ENCODE assay signal across 1 cellular context in the genomic region with DNA sequence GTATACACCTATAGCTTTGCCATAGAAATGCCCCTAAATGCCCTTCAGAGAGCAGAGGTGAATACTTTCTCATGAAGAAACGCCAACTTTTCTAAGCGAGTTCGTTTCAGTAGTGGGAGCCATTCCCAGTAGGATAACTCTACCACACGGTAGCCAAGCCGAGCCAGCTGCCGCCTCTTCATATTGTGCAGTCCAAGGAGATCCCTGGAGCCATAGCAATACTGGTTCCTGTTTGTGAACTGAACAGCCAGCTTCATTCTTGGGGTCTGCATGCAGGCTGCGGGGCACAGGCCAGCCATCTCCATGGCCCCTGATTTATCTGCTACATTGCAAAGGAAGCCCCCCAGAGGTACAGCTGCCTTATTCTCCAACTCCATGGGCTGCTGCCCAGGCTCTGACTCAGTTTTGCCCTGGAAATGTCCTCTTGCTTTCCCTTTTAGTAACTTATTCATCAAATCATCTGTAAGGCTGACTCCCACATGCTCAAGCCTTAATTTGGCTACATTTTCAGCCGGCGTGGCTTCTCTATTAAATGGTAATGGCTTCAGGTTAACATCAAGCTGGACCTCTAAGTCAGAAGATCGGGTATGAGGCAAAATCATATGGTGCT.
TF ChIP-seq lines count a peak whose summit lies in the region.

No MANE protein-coding gene starts in this region.

TF ChIP-seq in IMR-90, 13 proteins besides CTCF, POLR2A, EP300 and RAD21:
- TF ChIP-seq RCOR1 (IDR thresholded peaks at IDR 0.05; ENCODE audit: insufficient replicate concordance, low read length) (no peak), BHLHE40 (IDR thresholded peaks at IDR 0.05; ENCODE audit: low read depth, low read length) (no peak), MAFK (IDR thresholded peaks at IDR 0.05; ENCODE audit: low read depth, low read length) (no peak), FOS (IDR thresholded peaks at IDR 0.05; ENCODE audit: low read depth, low read length) (no peak), CHD1 (IDR thresholded peaks at IDR 0.05; ENCODE audit: low read depth, low read length) (no peak), CEBPB (IDR thresholded peaks at IDR 0.05; ENCODE audit: low read depth, low read length) (no peak), SMC3 (IDR thresholded peaks at IDR 0.05; ENCODE audit: low read depth, low read length) (no peak), NFE2L2 (IDR thresholded peaks at IDR 0.05; ENCODE audit: low read depth, low read length) (no peak), MAZ (IDR thresholded peaks at IDR 0.05; ENCODE audit: borderline replicate concordance, low read depth, low read length) (no peak), MXI1 (IDR thresholded peaks at IDR 0.05; ENCODE audit: borderline replicate concordance, low read depth, low read length) (no peak), RFX5 (IDR thresholded peaks at IDR 0.05; ENCODE audit: low read depth, low read length) (no peak)
- TF ChIP-seq, protein P1, sequence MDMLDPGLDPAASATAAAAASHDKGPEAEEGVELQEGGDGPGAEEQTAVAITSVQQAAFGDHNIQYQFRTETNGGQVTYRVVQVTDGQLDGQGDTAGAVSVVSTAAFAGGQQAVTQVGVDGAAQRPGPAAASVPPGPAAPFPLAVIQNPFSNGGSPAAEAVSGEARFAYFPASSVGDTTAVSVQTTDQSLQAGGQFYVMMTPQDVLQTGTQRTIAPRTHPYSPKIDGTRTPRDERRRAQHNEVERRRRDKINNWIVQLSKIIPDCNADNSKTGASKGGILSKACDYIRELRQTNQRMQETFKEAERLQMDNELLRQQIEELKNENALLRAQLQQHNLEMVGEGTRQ (IDR thresholded peaks at IDR 0.05; ENCODE audit: low read depth, low read length), result no peak
- TF ChIP-seq, protein P2, sequence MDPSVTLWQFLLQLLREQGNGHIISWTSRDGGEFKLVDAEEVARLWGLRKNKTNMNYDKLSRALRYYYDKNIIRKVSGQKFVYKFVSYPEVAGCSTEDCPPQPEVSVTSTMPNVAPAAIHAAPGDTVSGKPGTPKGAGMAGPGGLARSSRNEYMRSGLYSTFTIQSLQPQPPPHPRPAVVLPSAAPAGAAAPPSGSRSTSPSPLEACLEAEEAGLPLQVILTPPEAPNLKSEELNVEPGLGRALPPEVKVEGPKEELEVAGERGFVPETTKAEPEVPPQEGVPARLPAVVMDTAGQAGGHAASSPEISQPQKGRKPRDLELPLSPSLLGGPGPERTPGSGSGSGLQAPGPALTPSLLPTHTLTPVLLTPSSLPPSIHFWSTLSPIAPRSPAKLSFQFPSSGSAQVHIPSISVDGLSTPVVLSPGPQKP (IDR thresholded peaks at IDR 0.05; ENCODE audit: borderline replicate concordance, low read depth, low read length), result no peak
